In genomic region chr3:64351713-64352595, GRCh38 we compare ENCODE assay signal across 12 cellular contexts.
DNase-seq lines count a peak whose midpoint lies in the region; ATAC-seq and TF ChIP-seq lines count a peak whose summit lies in the region.
"Had no signal": no experiment of that assay in that cellular context is flagged by ENCODE, and none has a peak within 500 bp of the region (broad histone marks: within the 10 kb centered on the region; RNA-seq: fewer than 3 reads in every experiment).

No MANE protein-coding gene starts in this region.

- no peaks in the 10 kb centered on the region for H3K36me3 Mint-ChIP-seq in CD4-positive, alpha-beta memory T cell
- H3K36me3 Mint-ChIP-seq: activated naive CD4-positive, alpha-beta T cell treated with anti-CD3 and anti-CD28 coated beads, Interleukin-2, amount 50 U/mL, for 24 hours had no signal

- in situ Hi-C loops in G401 (cut with HindIII; ENCODE audit: low sequenced_read_pairs) = no loop called here

- H3K4me1 Mint-ChIP-seq in CD4-positive, alpha-beta memory T cell = peaks cover 0 to 16% (median 3%) of the 10 kb centered on the region in 4 donors

- no peaks in the 10 kb centered on the region for H3K27me3 ChIP-seq in RWPE2 (ENCODE audit: insufficient read depth, poor library complexity, severe bottlenecking)
- no peaks in the 10 kb centered on the region for H3K27me3 ChIP-seq in rectal smooth muscle tissue (ENCODE audit: control insufficient read depth, insufficient read depth, low read length)
- H3K27me3 ChIP-seq in CD4-positive, alpha-beta memory T cell (ENCODE audit: insufficient read depth, low read length) = no peaks in the 10 kb centered on the region

- H3K9me3 ChIP-seq in RWPE2 (ENCODE audit: severe bottlenecking) = no peaks in the 10 kb centered on the region
- no peaks in the 10 kb centered on the region for H3K9me3 ChIP-seq in CD4-positive, alpha-beta memory T cell (ENCODE audit: control insufficient read depth in 1 of 2, low read length in 2 of 2)

- H3K9me3 Mint-ChIP-seq in CD4-positive, alpha-beta memory T cell = peaks cover 0 to 4% (median 0%) of the 10 kb centered on the region in 8 donors
- H3K9me3 Mint-ChIP-seq: activated naive CD4-positive, alpha-beta T cell treated with anti-CD3 and anti-CD28 coated beads, Interleukin-2, amount 50 U/mL, for 24 hours had no signal

- CTCF ChIA-PET in CD4-positive, alpha-beta memory T cell (lab: Charles Lee; ENCODE audit: partially characterized antibody) = no interaction called here

- no peak overlapping the region for H3K4me3 ChIP-seq in RWPE2 (ENCODE audit: severe bottlenecking)
- H3K4me3 ChIP-seq in fibroblast of the aortic adventitia (ENCODE audit: low read depth, low read length) = no peak overlapping the region
- no peak overlapping the region for H3K4me3 ChIP-seq in rectal smooth muscle tissue (ENCODE audit: low read length)
- H3K4me3 ChIP-seq in CD4-positive, alpha-beta memory T cell (ENCODE audit: low read length in 2 of 2) = no peak overlapping the region

- no peak overlapping the region for H3K9ac ChIP-seq in rectal smooth muscle tissue (ENCODE audit: low read length)

- intact Hi-C loops in CD4-positive, alpha-beta memory T cell (cut with micrococcal nuclease) = no loop called here

- DNase-seq in G401 (ENCODE audit: low spot score) = peak; percentile 70
- no peak for DNase-seq in RWPE2 (ENCODE audit: low spot score)
- peak; percentile 61 for DNase-seq in fibroblast of the aortic adventitia (ENCODE audit: low read depth)
- no peak for DNase-seq in CD4-positive, alpha-beta memory T cell
- DNase-seq in 8988T = no peak
- DNase-seq in OCI-M2 (lab: John Stamatoyannopoulos, UW; ENCODE audit: unreplicated experiment) = no peak
- DNase-seq: GF-D8, Karpas-422 had no signal

- H3K36me3 ChIP-seq in RWPE2 (ENCODE audit: low read depth) = no peaks in the 10 kb centered on the region
- no peaks in the 10 kb centered on the region for H3K36me3 ChIP-seq in rectal smooth muscle tissue (ENCODE audit: control insufficient read depth, insufficient read depth, low read length)
- no peaks in the 10 kb centered on the region for H3K36me3 ChIP-seq in CD4-positive, alpha-beta memory T cell (ENCODE audit: insufficient read depth, low read length)

- no peak overlapping the region for H3K4me3 Mint-ChIP-seq in CD4-positive, alpha-beta memory T cell
- H3K4me3 Mint-ChIP-seq: activated naive CD4-positive, alpha-beta T cell treated with anti-CD3 and anti-CD28 coated beads, Interleukin-2, amount 50 U/mL, for 24 hours had no signal

- peak overlapping the region; percentile 76 for H3K27ac ChIP-seq in RWPE2 (ENCODE audit: poor library complexity, severe bottlenecking)
- H3K27ac ChIP-seq in rectal smooth muscle tissue (ENCODE audit: low read depth, low read length) = peak overlapping the region; percentile 52
- H3K27ac ChIP-seq in CD4-positive, alpha-beta memory T cell (ENCODE audit: low read depth, low read length) = no peak overlapping the region

- H3K27me3 Mint-ChIP-seq in CD4-positive, alpha-beta memory T cell = no peaks in the 10 kb centered on the region
- H3K27me3 Mint-ChIP-seq: activated naive CD4-positive, alpha-beta T cell treated with anti-CD3 and anti-CD28 coated beads, Interleukin-2, amount 50 U/mL, for 24 hours had no signal

- H3K4me1 ChIP-seq in RWPE2 (ENCODE audit: insufficient read depth, poor library complexity, severe bottlenecking) (peaks cover 46% of the 10 kb centered on the region), rectal smooth muscle tissue (ENCODE audit: control insufficient read depth, insufficient read depth, low read length) (peaks cover 54% of the 10 kb centered on the region)
- no peaks in the 10 kb centered on the region for H3K4me1 ChIP-seq in CD4-positive, alpha-beta memory T cell (ENCODE audit: insufficient read depth, low read length)

- no peak for TF ChIP-seq CTCF in RWPE2 (IDR thresholded peaks at IDR 0.05; ENCODE audit: poor library complexity, severe bottlenecking)
- no peak for TF ChIP-seq CTCF in fibroblast of the aortic adventitia (IDR thresholded peaks at IDR 0.05; ENCODE audit: insufficient read depth, low read length)

- ATAC-seq in RWPE2 (ENCODE audit: low read depth) (peak; percentile 73), GM19397 (IDR thresholded peaks at IDR 0.05; ENCODE audit: unreplicated experiment) (no peak)
- ATAC-seq: activated CD4-positive, CD25-positive, alpha-beta regulatory T cell treated with anti-CD3 and anti-CD28 coated beads, Interleukin-2, amount 50 U/mL, for 24 hours had no signal

- POLR2A ChIA-PET in CD4-positive, alpha-beta memory T cell (lab: Charles Lee; ENCODE audit: partially characterized antibody) = no interaction called here

- H3K27ac Mint-ChIP-seq in CD4-positive, alpha-beta memory T cell = no peak overlapping the region
- H3K27ac Mint-ChIP-seq: activated naive CD4-positive, alpha-beta T cell treated with anti-CD3 and anti-CD28 coated beads, Interleukin-2, amount 50 U/mL, for 24 hours had no signal

Comparison
In these comparisons a context has a peak if more than half of its experiments do, and no peak if none do; other contexts are left out.
1. DNase-seq: peak in G401 (single experiment) and fibroblast of the aortic adventitia (single experiment); none in RWPE2 (single experiment), CD4-positive, alpha-beta memory T cell (0 of 5), 8988T (single experiment) and OCI-M2 (single experiment).